Comparison of ENCODE assay signal across 1 cellular context in the genomic region with DNA sequence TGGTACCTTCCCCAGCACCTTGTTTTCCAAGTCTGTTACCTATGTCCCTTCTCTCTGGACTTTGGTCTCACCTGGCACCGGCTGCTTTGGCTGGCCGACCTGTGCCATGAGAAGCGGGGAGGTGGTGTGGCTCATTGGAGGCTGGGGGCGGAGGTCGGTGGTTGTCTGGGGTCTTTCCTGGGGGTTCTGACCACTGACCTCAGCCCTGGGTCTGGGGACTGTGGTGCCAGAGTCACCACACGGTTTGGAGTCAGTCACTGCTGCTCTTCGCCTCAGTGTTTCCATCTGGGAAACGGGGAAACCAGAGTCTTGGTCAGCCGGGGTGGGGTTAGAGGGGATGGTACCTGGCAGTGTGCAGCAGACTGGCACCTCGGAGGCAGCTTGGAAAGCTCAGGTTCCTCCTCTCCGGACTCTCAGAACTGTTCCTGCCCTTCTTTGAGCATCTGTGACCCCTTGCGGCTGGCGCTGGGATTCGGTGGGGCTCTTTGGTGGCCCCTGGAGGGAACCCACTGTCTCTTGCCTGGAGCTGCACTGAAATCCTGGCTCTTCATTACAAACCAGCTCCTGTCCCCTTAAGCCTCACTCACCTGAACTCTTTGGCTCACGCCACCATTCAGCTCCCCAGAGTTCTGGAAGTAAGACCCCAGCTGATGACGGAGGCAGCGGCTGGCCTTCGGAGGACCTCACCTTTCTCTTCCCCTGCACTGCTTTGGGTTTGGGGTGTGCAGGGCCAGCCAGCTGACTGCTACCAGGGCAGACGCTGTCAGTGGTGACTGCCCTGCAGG.
TF ChIP-seq lines count a peak whose summit lies in the region.

No MANE protein-coding gene starts in this region.

TF ChIP-seq in K562, 482 proteins besides CTCF, POLR2A, EP300 and RAD21:
- TF ChIP-seq, protein P1, sequence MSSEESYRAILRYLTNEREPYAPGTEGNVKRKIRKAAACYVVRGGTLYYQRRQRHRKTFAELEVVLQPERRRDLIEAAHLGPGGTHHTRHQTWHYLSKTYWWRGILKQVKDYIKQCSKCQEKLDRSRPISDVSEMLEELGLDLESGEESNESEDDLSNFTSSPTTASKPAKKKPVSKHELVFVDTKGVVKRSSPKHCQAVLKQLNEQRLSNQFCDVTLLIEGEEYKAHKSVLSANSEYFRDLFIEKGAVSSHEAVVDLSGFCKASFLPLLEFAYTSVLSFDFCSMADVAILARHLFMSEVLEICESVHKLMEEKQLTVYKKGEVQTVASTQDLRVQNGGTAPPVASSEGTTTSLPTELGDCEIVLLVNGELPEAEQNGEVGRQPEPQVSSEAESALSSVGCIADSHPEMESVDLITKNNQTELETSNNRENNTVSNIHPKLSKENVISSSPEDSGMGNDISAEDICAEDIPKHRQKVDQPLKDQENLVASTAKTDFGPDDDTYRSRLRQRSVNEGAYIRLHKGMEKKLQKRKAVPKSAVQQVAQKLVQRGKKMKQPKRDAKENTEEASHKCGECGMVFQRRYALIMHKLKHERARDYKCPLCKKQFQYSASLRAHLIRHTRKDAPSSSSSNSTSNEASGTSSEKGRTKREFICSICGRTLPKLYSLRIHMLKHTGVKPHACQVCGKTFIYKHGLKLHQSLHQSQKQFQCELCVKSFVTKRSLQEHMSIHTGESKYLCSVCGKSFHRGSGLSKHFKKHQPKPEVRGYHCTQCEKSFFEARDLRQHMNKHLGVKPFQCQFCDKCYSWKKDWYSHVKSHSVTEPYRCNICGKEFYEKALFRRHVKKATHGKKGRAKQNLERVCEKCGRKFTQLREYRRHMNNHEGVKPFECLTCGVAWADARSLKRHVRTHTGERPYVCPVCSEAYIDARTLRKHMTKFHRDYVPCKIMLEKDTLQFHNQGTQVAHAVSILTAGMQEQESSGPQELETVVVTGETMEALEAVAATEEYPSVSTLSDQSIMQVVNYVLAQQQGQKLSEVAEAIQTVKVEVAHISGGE (CRISPR knock-in tag; IDR thresholded peaks at IDR 0.05): no peak
- TF ChIP-seq MIER1 (IDR thresholded peaks at IDR 0.05; ENCODE audit: low read depth): no peak
- TF ChIP-seq, protein P2, sequence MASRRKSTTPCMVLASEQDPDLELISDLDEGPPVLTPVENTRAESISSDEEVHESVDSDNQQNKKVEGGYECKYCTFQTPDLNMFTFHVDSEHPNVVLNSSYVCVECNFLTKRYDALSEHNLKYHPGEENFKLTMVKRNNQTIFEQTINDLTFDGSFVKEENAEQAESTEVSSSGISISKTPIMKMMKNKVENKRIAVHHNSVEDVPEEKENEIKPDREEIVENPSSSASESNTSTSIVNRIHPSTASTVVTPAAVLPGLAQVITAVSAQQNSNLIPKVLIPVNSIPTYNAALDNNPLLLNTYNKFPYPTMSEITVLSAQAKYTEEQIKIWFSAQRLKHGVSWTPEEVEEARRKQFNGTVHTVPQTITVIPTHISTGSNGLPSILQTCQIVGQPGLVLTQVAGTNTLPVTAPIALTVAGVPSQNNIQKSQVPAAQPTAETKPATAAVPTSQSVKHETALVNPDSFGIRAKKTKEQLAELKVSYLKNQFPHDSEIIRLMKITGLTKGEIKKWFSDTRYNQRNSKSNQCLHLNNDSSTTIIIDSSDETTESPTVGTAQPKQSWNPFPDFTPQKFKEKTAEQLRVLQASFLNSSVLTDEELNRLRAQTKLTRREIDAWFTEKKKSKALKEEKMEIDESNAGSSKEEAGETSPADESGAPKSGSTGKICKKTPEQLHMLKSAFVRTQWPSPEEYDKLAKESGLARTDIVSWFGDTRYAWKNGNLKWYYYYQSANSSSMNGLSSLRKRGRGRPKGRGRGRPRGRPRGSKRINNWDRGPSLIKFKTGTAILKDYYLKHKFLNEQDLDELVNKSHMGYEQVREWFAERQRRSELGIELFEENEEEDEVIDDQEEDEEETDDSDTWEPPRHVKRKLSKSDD (conservative IDR thresholded peaks at IDR 0.05; ENCODE audit: low read length): no peak
- no peak for TF ChIP-seq KLF13 (tag; IDR thresholded peaks at IDR 0.05; ENCODE audit: borderline replicate concordance, low read depth)
- TF ChIP-seq NUFIP1 (IDR thresholded peaks at IDR 0.05; ENCODE audit: partially characterized antibody): no peak
- TF ChIP-seq, protein P3, sequence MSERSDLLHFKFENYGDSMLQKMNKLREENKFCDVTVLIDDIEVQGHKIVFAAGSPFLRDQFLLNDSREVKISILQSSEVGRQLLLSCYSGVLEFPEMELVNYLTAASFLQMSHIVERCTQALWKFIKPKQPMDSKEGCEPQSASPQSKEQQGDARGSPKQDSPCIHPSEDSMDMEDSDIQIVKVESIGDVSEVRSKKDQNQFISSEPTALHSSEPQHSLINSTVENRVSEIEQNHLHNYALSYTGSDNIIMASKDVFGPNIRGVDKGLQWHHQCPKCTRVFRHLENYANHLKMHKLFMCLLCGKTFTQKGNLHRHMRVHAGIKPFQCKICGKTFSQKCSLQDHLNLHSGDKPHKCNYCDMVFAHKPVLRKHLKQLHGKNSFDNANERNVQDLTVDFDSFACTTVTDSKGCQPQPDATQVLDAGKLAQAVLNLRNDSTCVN (CRISPR knock-in tag; IDR thresholded peaks at IDR 0.05): no peak
- TF ChIP-seq, protein P4, sequence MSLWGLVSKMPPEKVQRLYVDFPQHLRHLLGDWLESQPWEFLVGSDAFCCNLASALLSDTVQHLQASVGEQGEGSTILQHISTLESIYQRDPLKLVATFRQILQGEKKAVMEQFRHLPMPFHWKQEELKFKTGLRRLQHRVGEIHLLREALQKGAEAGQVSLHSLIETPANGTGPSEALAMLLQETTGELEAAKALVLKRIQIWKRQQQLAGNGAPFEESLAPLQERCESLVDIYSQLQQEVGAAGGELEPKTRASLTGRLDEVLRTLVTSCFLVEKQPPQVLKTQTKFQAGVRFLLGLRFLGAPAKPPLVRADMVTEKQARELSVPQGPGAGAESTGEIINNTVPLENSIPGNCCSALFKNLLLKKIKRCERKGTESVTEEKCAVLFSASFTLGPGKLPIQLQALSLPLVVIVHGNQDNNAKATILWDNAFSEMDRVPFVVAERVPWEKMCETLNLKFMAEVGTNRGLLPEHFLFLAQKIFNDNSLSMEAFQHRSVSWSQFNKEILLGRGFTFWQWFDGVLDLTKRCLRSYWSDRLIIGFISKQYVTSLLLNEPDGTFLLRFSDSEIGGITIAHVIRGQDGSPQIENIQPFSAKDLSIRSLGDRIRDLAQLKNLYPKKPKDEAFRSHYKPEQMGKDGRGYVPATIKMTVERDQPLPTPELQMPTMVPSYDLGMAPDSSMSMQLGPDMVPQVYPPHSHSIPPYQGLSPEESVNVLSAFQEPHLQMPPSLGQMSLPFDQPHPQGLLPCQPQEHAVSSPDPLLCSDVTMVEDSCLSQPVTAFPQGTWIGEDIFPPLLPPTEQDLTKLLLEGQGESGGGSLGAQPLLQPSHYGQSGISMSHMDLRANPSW (CRISPR knock-in tag; IDR thresholded peaks at IDR 0.05): no peak
TF ChIP-seq in K562: peak in this region for 0.
